In genomic region chr3:113696658-113697191, GRCh38 we compare ENCODE assay signal across 1 cellular context.
TF ChIP-seq lines count a peak whose summit lies in the region.

No MANE protein-coding gene starts in this region.

TF ChIP-seq in endothelial cell of umbilical vein, 7 proteins besides CTCF, POLR2A, EP300 and RAD21 (continued from another document):
- TF ChIP-seq MAX (IDR thresholded peaks at IDR 0.05; ENCODE audit: insufficient read depth, insufficient read length): no peak
